Comparison of ENCODE assay signal across 15 cellular contexts in the genomic region with DNA sequence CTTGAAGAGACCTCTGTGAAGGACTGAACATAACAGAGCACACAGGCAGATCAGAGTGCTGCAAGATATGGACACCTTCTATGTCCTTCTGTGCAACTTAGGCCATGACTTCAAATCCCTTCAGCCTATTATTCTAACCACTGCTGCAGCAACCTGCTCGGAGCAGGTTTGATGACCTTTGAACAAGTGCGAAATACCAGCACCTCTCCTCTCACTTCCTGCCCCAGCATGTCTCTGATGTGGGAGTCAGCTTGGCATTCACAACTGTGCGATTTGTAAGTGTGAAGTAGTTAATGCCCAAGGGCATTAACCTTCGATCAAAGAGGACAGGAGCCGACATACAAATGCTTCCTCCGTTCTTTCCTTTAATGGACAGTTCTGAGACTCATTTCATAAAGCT. TPM values are rescaled to one million over a fixed set of nuclear protein-coding genes. Genes with fewer than 3 reads are reported as not detected.
DNase-seq lines count a peak whose midpoint lies in the region; ATAC-seq and TF ChIP-seq lines count a peak whose summit lies in the region.
"Had no signal": no experiment of that assay in that cellular context is flagged by ENCODE, and none has a peak within 500 bp of the region (broad histone marks: within the 10 kb centered on the region; RNA-seq: fewer than 3 reads in every experiment).

No MANE protein-coding gene starts in this region.

- no peak overlapping the region for H3K4me3 ChIP-seq in DND-41 (ENCODE audit: low read depth in 1 of 2, low read length in 2 of 2)
- H3K4me3 ChIP-seq in OCI-LY1 (ENCODE audit: low read depth, low read length, poor library complexity, severe bottlenecking), result no peak overlapping the region
- no peak overlapping the region for H3K4me3 ChIP-seq in HAP-1
- H3K4me3 ChIP-seq: ascending aorta, GM23338, ovary had no signal

- no peaks in the 10 kb centered on the region for H3K36me3 Mint-ChIP-seq in activated naive CD8-positive, alpha-beta T cell
- peaks cover 0 to 3% (median 2%) of the 10 kb centered on the region in 3 donors for H3K36me3 Mint-ChIP-seq in naive thymus-derived CD8-positive, alpha-beta T cell

- H3K9ac ChIP-seq in DND-41 (ENCODE audit: low read depth, low read length) (no peak overlapping the region), OCI-LY1 (ENCODE audit: low read length) (no peak overlapping the region)

- H3K36me3 ChIP-seq in DND-41 (ENCODE audit: insufficient read depth, low read length) (no peaks in the 10 kb centered on the region; the same call in 1 of the 2 replicates), OCI-LY1 (ENCODE audit: insufficient read depth, low read length) (no peaks in the 10 kb centered on the region), HAP-1 (replicated peaks) (no peaks in the 10 kb centered on the region)
- H3K36me3 ChIP-seq: ascending aorta, ovary had no signal

- H3K79me2 ChIP-seq in DND-41 (ENCODE audit: insufficient read depth, low read length), result peaks cover 31% of the 10 kb centered on the region
- peaks cover 8% of the 10 kb centered on the region; the same call in 1 of the 2 replicates for H3K79me2 ChIP-seq in OCI-LY1 (ENCODE audit: insufficient read depth, low read length)

- H3K9me3 ChIP-seq in DND-41 (ENCODE audit: insufficient read depth, low read length, severe bottlenecking) (no peaks in the 10 kb centered on the region), OCI-LY1 (ENCODE audit: low read length) (peaks cover 7% of the 10 kb centered on the region; the same call in 1 of the 2 replicates), HAP-1 (no peaks in the 10 kb centered on the region)
- H3K9me3 ChIP-seq: ascending aorta, ovary had no signal

- no peak for TF ChIP-seq CTCF in DND-41 (IDR thresholded peaks at IDR 0.05; ENCODE audit: borderline replicate concordance, extremely low read depth, low read length, poor library complexity, severe bottlenecking)
- TF ChIP-seq CTCF in OCI-LY1 (IDR thresholded peaks at IDR 0.05; ENCODE audit: low read length), result no peak

- H3K4me2 ChIP-seq in DND-41 (ENCODE audit: insufficient read depth, low read length), result no peak overlapping the region
- no peak overlapping the region for H3K4me2 ChIP-seq in OCI-LY1 (ENCODE audit: low read length)
- H3K4me2 ChIP-seq: GM23338 had no signal

- POLR2A ChIA-PET in naive thymus-derived CD8-positive, alpha-beta T cell (lab: Charles Lee), result interaction anchor here (1.3 kb wide), 1 partner anchor 97 kb away, joined by 8 read pairs; the partner anchor contains the start of gene CEP135

- peak overlapping the region; percentile 11 for H3K4me3 Mint-ChIP-seq in activated naive CD8-positive, alpha-beta T cell
- H3K4me3 Mint-ChIP-seq in naive thymus-derived CD8-positive, alpha-beta T cell, result peak overlapping the region in 6 of 10 donors; percentile 15 to 70 (median 62)
- H3K4me3 Mint-ChIP-seq: activated B cell treated with CpG ODN at 0.5 μM for 24 hours, GM23338 had no signal

- no peaks in the 10 kb centered on the region for H3K27me3 Mint-ChIP-seq in activated naive CD8-positive, alpha-beta T cell
- H3K27me3 Mint-ChIP-seq in naive thymus-derived CD8-positive, alpha-beta T cell, result no peaks in the 10 kb centered on the region

- H3K9me2 ChIP-seq in OCI-LY1 (ENCODE audit: low read depth, low read length), result no peaks in the 10 kb centered on the region

- H3K27ac Mint-ChIP-seq in activated naive CD8-positive, alpha-beta T cell, result peak overlapping the region; percentile 4
- peak overlapping the region in 9 of 10 donors; percentile 34 to 88 (median 81) for H3K27ac Mint-ChIP-seq in naive thymus-derived CD8-positive, alpha-beta T cell
- H3K27ac Mint-ChIP-seq: activated B cell treated with CpG ODN at 0.5 μM for 24 hours, GM23338, IgD-negative memory B cell had no signal

- H2AFZ ChIP-seq in DND-41 (ENCODE audit: low read depth, low read length), result peak overlapping the region; percentile 63
- 0 out of 2 replicates have a peak overlapping the region, but pooled peaks have one; percentile 38 for H2AFZ ChIP-seq in OCI-LY1 (ENCODE audit: low read length)
- H2AFZ ChIP-seq: GM23338 had no signal

- ATAC-seq in DND-41 (ENCODE audit: insufficient read depth, low read depth) (no peak), GM21447 (IDR thresholded peaks at IDR 0.05; ENCODE audit: unreplicated experiment) (no peak), HG02938 (IDR thresholded peaks at IDR 0.05; ENCODE audit: unreplicated experiment) (no peak)
- peak; percentile 41 to 48 for ATAC-seq in naive thymus-derived CD8-positive, alpha-beta T cell
- ATAC-seq: GM23338, SK-N-SH treated with all-trans-retinoic acid at 6 μM for 48 hours had no signal

- peaks cover 31% of the 10 kb centered on the region for H3K4me1 Mint-ChIP-seq in activated naive CD8-positive, alpha-beta T cell (ENCODE audit: low read depth)
- H3K4me1 Mint-ChIP-seq in naive thymus-derived CD8-positive, alpha-beta T cell, result peaks cover 16 to 36% (median 31%) of the 10 kb centered on the region in 4 donors

- H3K27ac ChIP-seq in DND-41 (ENCODE audit: low read length), result no peak overlapping the region
- no peak overlapping the region for H3K27ac ChIP-seq in OCI-LY1 (ENCODE audit: low read depth, low read length, poor library complexity, severe bottlenecking)
- H3K27ac ChIP-seq: ascending aorta, ovary had no signal

- H3K27me3 ChIP-seq in DND-41 (ENCODE audit: insufficient read depth, low read length, poor library complexity) (no peaks in the 10 kb centered on the region), OCI-LY1 (ENCODE audit: insufficient read depth, low read length) (no peaks in the 10 kb centered on the region), HAP-1 (ENCODE audit: low read depth) (no peaks in the 10 kb centered on the region)
- H3K27me3 ChIP-seq: ascending aorta, ovary had no signal

- no peaks in the 10 kb centered on the region for H3F3A ChIP-seq in OCI-LY1 (ENCODE audit: insufficient read depth, low read length)

- H4K20me1 ChIP-seq in DND-41 (ENCODE audit: insufficient read depth, low read length) (no peaks in the 10 kb centered on the region), OCI-LY1 (ENCODE audit: insufficient read depth, low read length) (no peaks in the 10 kb centered on the region)

- in situ Hi-C loops in HAP-1 (cut with MboI; ENCODE audit: low sequenced_read_pairs), result no loop called here

- DNase-seq in DND-41 (no peak), HAP-1 (ENCODE audit: low spot score in 2 of 2) (no peak)
- DNase-seq in naive thymus-derived CD8-positive, alpha-beta T cell, result peak in 7 of 10 donors; percentile 13 to 40 (median 25)
- DNase-seq: activated B cell treated with CpG ODN at 0.5 μM for 24 hours, NCI-H1694, ovary had no signal

- peaks cover 30% of the 10 kb centered on the region for H3K4me1 ChIP-seq in DND-41 (ENCODE audit: insufficient read depth, low read length)
- peaks cover 15% of the 10 kb centered on the region for H3K4me1 ChIP-seq in OCI-LY1 (ENCODE audit: insufficient read depth, low read length, severe bottlenecking)
- H3K4me1 ChIP-seq in HAP-1, result peaks cover 7% of the 10 kb centered on the region

- H3K9me3 Mint-ChIP-seq in activated naive CD8-positive, alpha-beta T cell (ENCODE audit: low read depth), result no peaks in the 10 kb centered on the region
- H3K9me3 Mint-ChIP-seq in naive thymus-derived CD8-positive, alpha-beta T cell, result peaks cover 0 to 3% (median 0%) of the 10 kb centered on the region in 9 donors
- H3K9me3 Mint-ChIP-seq: activated B cell treated with CpG ODN at 0.5 μM for 24 hours, GM23338, IgD-negative memory B cell had no signal

RNA-seq across cellular contexts. Expression of gene EXOC1, which starts 1.6 kb away (rescaled TPM):
- 10 to 100 TPM; 41.3 to 41.9 TPM for total RNA-seq in naive thymus-derived CD8-positive, alpha-beta T cell
- polyA plus RNA-seq in naive thymus-derived CD8-positive, alpha-beta T cell, result 10 to 100 TPM in 2 of 3 donors, 1 to 10 TPM in 1; 5.8 to 14.6 (median 13.1) TPM

RNA-seq across cellular contexts. Expression of gene EXOC1L, which starts 32.3 kb away (rescaled TPM):
- not detected for total RNA-seq in naive thymus-derived CD8-positive, alpha-beta T cell
- not detected for polyA plus RNA-seq in naive thymus-derived CD8-positive, alpha-beta T cell
- total RNA-seq: activated B cell treated with CpG ODN at 0.5 μM for 24 hours, ascending aorta, GM23338, liver, ovary had no signal
- polyA plus RNA-seq: GM23338, IgD-negative memory B cell, liver, ovary had no signal

Comparison
In these comparisons a context has a peak if more than half of its experiments do, and no peak if none do; other contexts are left out.
1. ATAC-seq: peak in naive thymus-derived CD8-positive, alpha-beta T cell (2 of 2); none in DND-41 (single experiment), GM21447 (single experiment) and HG02938 (single experiment).
2. DNase-seq: peak in naive thymus-derived CD8-positive, alpha-beta T cell (7 of 10); none in DND-41 (single experiment) and HAP-1 (0 of 2).